27 cellular contexts compared by ENCODE assay signal in the genomic region with DNA sequence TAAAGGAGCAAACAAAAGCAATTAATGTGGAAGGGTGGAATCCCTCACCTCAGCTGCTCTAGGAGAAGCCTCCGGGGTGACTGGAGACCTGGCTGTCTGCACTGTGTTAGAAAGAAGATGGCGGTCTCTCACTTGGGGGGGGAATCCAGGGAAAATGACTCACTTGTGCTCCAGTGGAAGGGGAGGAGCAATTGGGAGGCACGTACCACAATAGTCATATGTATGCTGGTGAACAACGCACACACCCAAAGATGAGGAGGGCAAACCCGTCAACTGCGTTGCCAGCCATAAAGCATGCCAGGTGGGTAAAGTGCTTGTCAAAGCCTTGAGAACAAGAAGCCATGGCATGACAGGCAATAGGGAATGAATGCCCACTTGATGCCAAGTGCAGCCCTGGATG. TPM values are rescaled to one million over a fixed set of nuclear protein-coding genes. Genes with fewer than 3 reads are reported as not detected.
DNase-seq lines count a peak whose midpoint lies in the region; ATAC-seq and TF ChIP-seq lines count a peak whose summit lies in the region.
"Had no signal": no experiment of that assay in that cellular context is flagged by ENCODE, and none has a peak within 500 bp of the region (broad histone marks: within the 10 kb centered on the region; RNA-seq: fewer than 3 reads in every experiment).

No MANE protein-coding gene starts in this region.

- H3K4me3 ChIP-seq in right cardiac atrium (ENCODE audit: low read length) (no peak overlapping the region), fibroblast of mammary gland (ENCODE audit: control insufficient read depth, low read depth, low read length) (peak overlapping the region; percentile 15), mucosa of descending colon (no peak overlapping the region), aorta (ENCODE audit: low read length in 2 of 2) (no peak overlapping the region), right atrium auricular region (no peak overlapping the region)
- H3K4me3 ChIP-seq: Peyer's patch, SJSA1 had no signal

- peaks cover 16% of the 10 kb centered on the region for H3K27me3 Mint-ChIP-seq in stimulated activated memory B cell treated with anti-CD40 and anti-IgM and Interleukin-4, amounts not matched to agents 10 μg/mL and 1 μg/mL and 100 μg/mL, for 72 hours
- H3K27me3 Mint-ChIP-seq in activated naive CD8-positive, alpha-beta T cell treated with anti-CD3 and anti-CD28 coated beads for 36 hours: no peaks in the 10 kb centered on the region

- WGBS in right cardiac atrium: 83% methylated on average over 6 of the region's 6 CpGs
- WGBS in aorta, 2 donors: 95 to 97% methylated on average over 6 of the region's 6 CpGs

- no peaks in the 10 kb centered on the region for H3K27me3 ChIP-seq in right cardiac atrium (ENCODE audit: control insufficient read depth, insufficient read depth)
- peaks cover 0 to 1% of the 10 kb centered on the region in 2 donors for H3K27me3 ChIP-seq in aorta (ENCODE audit: control insufficient read depth in 1 of 2, insufficient read depth in 2 of 2, low read length in 1 of 2)
- H3K27me3 ChIP-seq in right atrium auricular region: no peaks in the 10 kb centered on the region
- H3K27me3 ChIP-seq: Peyer's patch, SJSA1 had no signal

- ATAC-seq in right cardiac atrium (peak; percentile 17 to 46), Right ventricle myocardium inferior (no peak), mucosa of descending colon (peak; percentile 59), aorta (ENCODE audit: low FRiP score) (peak; percentile 66)
- no peak for ATAC-seq in stimulated activated memory B cell treated with anti-CD40 and anti-IgM and Interleukin-4, amounts not matched to agents 10 μg/mL and 1 μg/mL and 100 μg/mL, for 72 hours
- ATAC-seq: HCT116 had no signal

- DNase-seq in right cardiac atrium (no peak), Right ventricle myocardium inferior (ENCODE audit: missing footprints) (no peak), fibroblast of mammary gland (ENCODE audit: low read depth) (peak; percentile 66), mucosa of descending colon (peak in 1 of 3 donors; percentile 65), aorta (no peak), right atrium auricular region (ENCODE audit: low spot score) (no peak)
- DNase-seq in activated naive CD8-positive, alpha-beta T cell treated with anti-CD3 and anti-CD28 coated beads for 36 hours: no peak
- DNase-seq: 8988T; AML-193; C1 segment of cervical spinal cord; Calu3; CD8-positive, alpha-beta memory T cell; DMS153; GOT3; NCI-H1092 treated with DMSO at 0.1 percent for 48 hours; NCI-H1436 treated with DMSO at 0.1 percent for 48 hours; NCI-H1930; NCI-H226; NCI-H510A treated with DMSO at 0.1 percent for 48 hours; NCI-H774; NK-92 treated with Interleukin-12 subunit alpha and Interleukin-12 subunit beta, amount 100 ng/mL, for 24 hours had no signal

- peaks cover 17% of the 10 kb centered on the region for H3K4me1 ChIP-seq in right cardiac atrium (ENCODE audit: control insufficient read depth, insufficient read depth, low read length)
- peaks cover 71% of the 10 kb centered on the region for H3K4me1 ChIP-seq in mucosa of descending colon (ENCODE audit: low read depth)
- no peaks in the 10 kb centered on the region for H3K4me1 ChIP-seq in aorta (ENCODE audit: control insufficient read depth in 1 of 2, insufficient read depth in 2 of 2, low read length in 2 of 2)
- H3K4me1 ChIP-seq in right atrium auricular region: peaks cover 0 to 22% of the 10 kb centered on the region in 2 donors

- H3K4me1 Mint-ChIP-seq in stimulated activated memory B cell treated with anti-CD40 and anti-IgM and Interleukin-4, amounts not matched to agents 10 μg/mL and 1 μg/mL and 100 μg/mL, for 72 hours: no peaks in the 10 kb centered on the region
- no peaks in the 10 kb centered on the region for H3K4me1 Mint-ChIP-seq in activated naive CD8-positive, alpha-beta T cell treated with anti-CD3 and anti-CD28 coated beads for 36 hours
- H3K4me1 Mint-ChIP-seq: CD8-positive, alpha-beta memory T cell had no signal

- no peaks in the 10 kb centered on the region for H3K36me3 Mint-ChIP-seq in stimulated activated memory B cell treated with anti-CD40 and anti-IgM and Interleukin-4, amounts not matched to agents 10 μg/mL and 1 μg/mL and 100 μg/mL, for 72 hours
- H3K36me3 Mint-ChIP-seq in activated naive CD8-positive, alpha-beta T cell treated with anti-CD3 and anti-CD28 coated beads for 36 hours: no peaks in the 10 kb centered on the region
- H3K36me3 Mint-ChIP-seq: CD8-positive, alpha-beta memory T cell had no signal

- H3K27ac ChIP-seq in right cardiac atrium (ENCODE audit: low read length) (no peak overlapping the region), aorta (ENCODE audit: low read depth in 1 of 2, low read length in 2 of 2) (no peak overlapping the region), right atrium auricular region (peak overlapping the region in 1 of 2 donors; percentile 23)
- H3K27ac ChIP-seq: KMS-11, SJSA1 had no signal

- no peak overlapping the region for H3K4me3 Mint-ChIP-seq in stimulated activated memory B cell treated with anti-CD40 and anti-IgM and Interleukin-4, amounts not matched to agents 10 μg/mL and 1 μg/mL and 100 μg/mL, for 72 hours
- H3K4me3 Mint-ChIP-seq in activated naive CD8-positive, alpha-beta T cell treated with anti-CD3 and anti-CD28 coated beads for 36 hours: no peak overlapping the region
- H3K4me3 Mint-ChIP-seq: CD8-positive, alpha-beta memory T cell had no signal

- no peak overlapping the region for H3K27ac Mint-ChIP-seq in stimulated activated memory B cell treated with anti-CD40 and anti-IgM and Interleukin-4, amounts not matched to agents 10 μg/mL and 1 μg/mL and 100 μg/mL, for 72 hours
- H3K27ac Mint-ChIP-seq in activated naive CD8-positive, alpha-beta T cell treated with anti-CD3 and anti-CD28 coated beads for 36 hours: no peak overlapping the region
- H3K27ac Mint-ChIP-seq: CD8-positive, alpha-beta memory T cell had no signal

- intact Hi-C loops in right cardiac atrium (cut with DNase I): no loop called here
- intact Hi-C loops in Right ventricle myocardium inferior (cut with DNase I): no loop called here
- intact Hi-C loops in mucosa of descending colon (cut with DNase I, micrococcal nuclease): no loop called here
- intact Hi-C loops in aorta (cut with DNase I): no loop called here

- no peaks in the 10 kb centered on the region for H3K9me3 ChIP-seq in right cardiac atrium (ENCODE audit: control insufficient read depth, low read length)
- H3K9me3 ChIP-seq in mucosa of descending colon: no peaks in the 10 kb centered on the region
- peaks cover 1% of the 10 kb centered on the region for H3K9me3 ChIP-seq in aorta (ENCODE audit: control insufficient read depth, low read length)
- H3K9me3 ChIP-seq in right atrium auricular region: no peaks in the 10 kb centered on the region
- H3K9me3 ChIP-seq: Peyer's patch, SJSA1 had no signal

- H3K36me3 ChIP-seq in mucosa of descending colon (ENCODE audit: low read depth) (no peaks in the 10 kb centered on the region), aorta (ENCODE audit: control insufficient read depth in 1 of 2, insufficient read depth in 2 of 2, low read length in 1 of 2) (no peaks in the 10 kb centered on the region), right atrium auricular region (no peaks in the 10 kb centered on the region)
- H3K36me3 ChIP-seq: Peyer's patch, SJSA1 had no signal

- TF ChIP-seq CTCF in fibroblast of mammary gland (conservative IDR thresholded peaks at IDR 0.05; ENCODE audit: control insufficient read depth, insufficient read depth, low read depth, low read length) (no peak), mucosa of descending colon (IDR thresholded peaks at IDR 0.05) (no peak), right atrium auricular region (IDR thresholded peaks at IDR 0.05) (no peak)

- H3K9me3 Mint-ChIP-seq in stimulated activated memory B cell treated with anti-CD40 and anti-IgM and Interleukin-4, amounts not matched to agents 10 μg/mL and 1 μg/mL and 100 μg/mL, for 72 hours: no peaks in the 10 kb centered on the region
- H3K9me3 Mint-ChIP-seq in activated naive CD8-positive, alpha-beta T cell treated with anti-CD3 and anti-CD28 coated beads for 36 hours: no peaks in the 10 kb centered on the region
- H3K9me3 Mint-ChIP-seq: CD8-positive, alpha-beta memory T cell had no signal

RNA-seq across cellular contexts. Expression of a gene that starts 22.1 kb away (rescaled TPM):
- total RNA-seq in right cardiac atrium (10 to 100 TPM; 17.7 to 55.4 (median 37.7) TPM), Right ventricle myocardium inferior (18.7 TPM), mucosa of descending colon (100 to 1,000 TPM in 2 of 3 donors, 10 to 100 TPM in 1; 82.4 to 154 (median 115) TPM), aorta (10 to 100 TPM in 1 of 2 donors, 1 to 10 TPM in 1; 3.9 to 19.6 TPM), right atrium auricular region (10 to 100 TPM; 18.1 to 25.7 TPM)
- polyA plus RNA-seq in right cardiac atrium (17.7 TPM), aorta (1 to 10 TPM in 1 of 2 donors, under 1 TPM in 1; 0.56 to 6.1 TPM)
- total RNA-seq in activated naive CD8-positive, alpha-beta T cell treated with anti-CD3 and anti-CD28 coated beads for 36 hours: 1 to 10 TPM in 1 of 2 experiments, under 1 TPM in 1; 0.74 to 1.5 TPM
- total RNA-seq: G401 had no signal
- polyA plus RNA-seq: CD8-positive, alpha-beta memory T cell had no signal

Comparison
In these comparisons a context has a peak if more than half of its experiments do, and no peak if none do; other contexts are left out.
1. ATAC-seq: peak in right cardiac atrium (2 of 2), mucosa of descending colon (single experiment) and aorta (single experiment); none in Right ventricle myocardium inferior (single experiment) and stimulated activated memory B cell treated with anti-CD40 and anti-IgM and Interleukin-4, amounts not matched to agents 10 μg/mL and 1 μg/mL and 100 μg/mL, for 72 hours (single experiment).